In the genomic region with DNA sequence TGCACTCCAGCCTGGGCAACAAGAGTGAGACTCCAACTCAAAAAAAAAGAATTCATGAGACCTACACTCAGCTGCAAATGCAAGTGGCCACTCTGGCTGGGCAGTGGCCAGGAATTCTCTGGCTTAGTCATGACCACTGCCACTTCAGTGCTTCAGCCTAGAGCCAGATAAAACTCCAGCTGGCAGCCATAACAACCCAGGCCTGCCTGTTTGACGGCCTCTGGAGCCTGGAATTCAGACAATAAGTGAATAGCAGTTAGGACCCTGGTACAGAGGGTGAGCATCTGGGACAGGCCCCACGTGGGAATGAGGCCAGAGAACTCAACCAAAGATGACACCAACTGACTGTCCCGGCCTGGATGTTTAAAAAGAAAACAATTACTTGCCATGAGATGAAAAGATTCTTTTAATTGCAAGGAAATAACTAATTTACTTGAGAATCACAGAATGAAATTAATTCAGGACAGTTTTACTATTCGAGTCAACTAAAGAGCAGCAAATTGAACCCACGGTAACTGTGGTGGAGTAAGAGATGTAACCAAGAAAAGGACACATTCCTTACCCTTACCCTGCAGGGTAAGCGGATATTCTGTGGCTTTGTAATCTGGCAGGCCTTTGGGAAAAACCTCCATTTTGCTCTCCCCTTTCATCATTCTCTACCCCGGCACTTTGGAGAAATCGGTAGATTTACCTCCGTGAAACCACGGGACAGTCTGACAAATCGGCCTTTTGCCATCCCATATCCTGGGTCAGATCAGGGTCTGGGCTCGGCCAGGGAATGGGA, we compare ENCODE assay signal across 10 cellular contexts. TPM values are rescaled to one million over a fixed set of nuclear protein-coding genes. Genes with fewer than 3 reads are reported as not detected.
A peak's percentile ranks its signal among the peaks of the same experiment; 100 is the strongest.
DNase-seq lines count a peak whose midpoint lies in the region; ATAC-seq and TF ChIP-seq lines count a peak whose summit lies in the region.
"Had no signal": no experiment of that assay in that cellular context is flagged by ENCODE, and none has a peak within 500 bp of the region (broad histone marks: within the 10 kb centered on the region; RNA-seq: fewer than 3 reads in every experiment).

No MANE protein-coding gene starts in this region.

- H2BK15ac ChIP-seq in IMR-90 (ENCODE audit: low read depth, low read length): peak overlapping the region; percentile 62; the same call in 2 of the 3 replicates

- peaks cover 37% of the 10 kb centered on the region for H3K9me1 ChIP-seq in IMR-90 (ENCODE audit: insufficient read depth, low read length)

- H3K14ac ChIP-seq in IMR-90 (replicated peaks; ENCODE audit: low read depth, low read length): peak overlapping the region; percentile 17; the same call in 1 of the 2 replicates

- no peak overlapping the region for H2AFZ ChIP-seq in IMR-90 (replicated peaks; ENCODE audit: low read length, poor library complexity)

- peak overlapping the region; percentile 30 for H2BK120ac ChIP-seq in IMR-90 (ENCODE audit: low read depth, low read length)

- no peaks in the 10 kb centered on the region for H3K9me3 Mint-ChIP-seq in CD4-positive, alpha-beta memory T cell

- no peak overlapping the region for H3K4me2 ChIP-seq in IMR-90 (ENCODE audit: low read depth, low read length)

- H3K56ac ChIP-seq in IMR-90 (ENCODE audit: extremely low read depth, insufficient read depth, low read length): 0 out of 2 replicates have a peak overlapping the region, but pooled peaks have one; percentile 7

- H3K27me3 ChIP-seq in IMR-90 (ENCODE audit: control insufficient read depth, insufficient read depth, low read length): no peaks in the 10 kb centered on the region
- H3K27me3 ChIP-seq in dorsolateral prefrontal cortex: no peaks in the 10 kb centered on the region
- H3K27me3 ChIP-seq in left lung: no peaks in the 10 kb centered on the region
- no peaks in the 10 kb centered on the region for H3K27me3 ChIP-seq in CD4-positive, alpha-beta memory T cell (ENCODE audit: insufficient read depth, low read length)

- H2BK20ac ChIP-seq in IMR-90 (ENCODE audit: low read depth, low read length): 0 out of 2 replicates have a peak overlapping the region, but pooled peaks have one; percentile 21

- H3K79me1 ChIP-seq in IMR-90 (ENCODE audit: low read depth in 1 of 2, low read length in 2 of 2): peaks cover 19 to 52% of the 10 kb centered on the region in 2 experiments

- CTCF ChIA-PET in IMR-90 (lab: Yijun Ruan, JAX): no interaction called here
- CTCF ChIA-PET in CD4-positive, alpha-beta memory T cell (lab: Charles Lee; ENCODE audit: partially characterized antibody): no interaction called here

- peak overlapping the region; percentile 7; the same call in 1 of the 2 replicates for H3K18ac ChIP-seq in IMR-90 (ENCODE audit: low read depth, low read length)

- peak; percentile 74 for ATAC-seq in IMR-90 (ENCODE audit: low read depth)
- ATAC-seq in left lung: peak; percentile 74

- TF ChIP-seq POLR2A in IMR-90 (IDR thresholded peaks at IDR 0.05; ENCODE audit: low read depth, low read length): no peak

- TF ChIP-seq CTCF in IMR-90 (conservative IDR thresholded peaks at IDR 0.05; ENCODE audit: low read depth, low read length): no peak
- no peak for TF ChIP-seq CTCF in dorsolateral prefrontal cortex (IDR thresholded peaks at IDR 0.05 in 54 of 56, conservative IDR thresholded peaks at IDR 0.05 in 2 of 56; ENCODE audit: low read depth in 1 of 56, partially characterized antibody in 56 of 56)
- no peak for TF ChIP-seq CTCF in left lung (IDR thresholded peaks at IDR 0.05)

- H4K5ac ChIP-seq in IMR-90 (ENCODE audit: low read depth, low read length): 0 out of 2 replicates have a peak overlapping the region, but pooled peaks have one; percentile 1

- no peaks in the 10 kb centered on the region for H3K9me3 ChIP-seq in IMR-90 (ENCODE audit: control insufficient read depth, insufficient read depth, low read length)
- no peaks in the 10 kb centered on the region for H3K9me3 ChIP-seq in left lung
- no peaks in the 10 kb centered on the region for H3K9me3 ChIP-seq in CD4-positive, alpha-beta memory T cell (ENCODE audit: control insufficient read depth in 1 of 2, low read length in 2 of 2)

- H3K9ac ChIP-seq in IMR-90 (ENCODE audit: low read depth, low read length): no peak overlapping the region

- H3K27ac Mint-ChIP-seq in CD4-positive, alpha-beta memory T cell: no peak overlapping the region

- no peak overlapping the region; the same call in 1 of the 2 replicates for H3K23ac ChIP-seq in IMR-90 (ENCODE audit: low read depth, low read length)

- peaks cover 9% of the 10 kb centered on the region for H4K20me1 ChIP-seq in IMR-90 (ENCODE audit: insufficient read depth, low read length)

- in situ Hi-C loops in IMR-90 (cut with MboI; ENCODE audit: low sequenced_read_pairs): no loop called here

- H3K4me3 ChIP-seq in IMR-90 (ENCODE audit: insufficient read depth, low read depth, low read length) (no peak overlapping the region), dorsolateral prefrontal cortex (no peak overlapping the region), left lung (no peak overlapping the region)
- H3K4me3 ChIP-seq in CD4-positive, alpha-beta memory T cell (ENCODE audit: low read length in 2 of 2): no peak overlapping the region
- H3K4me3 ChIP-seq: SK-N-MC had no signal

- H2AK9ac ChIP-seq in IMR-90 (replicated peaks; ENCODE audit: low read depth, low read length, poor library complexity): peak overlapping the region; percentile 84

- H3K27me3 Mint-ChIP-seq in CD4-positive, alpha-beta memory T cell: no peaks in the 10 kb centered on the region

- no peaks in the 10 kb centered on the region for H3K4me1 Mint-ChIP-seq in CD4-positive, alpha-beta memory T cell

- POLR2A ChIA-PET in IMR-90 (lab: Charles Lee; ENCODE audit: unreplicated experiment): no interaction called here
- POLR2A ChIA-PET in CD4-positive, alpha-beta memory T cell (lab: Charles Lee; ENCODE audit: partially characterized antibody): no interaction called here

- peak overlapping the region in 1 of 2 experiments; percentile 43; a peak in 2 of 4 replicates for H4K8ac ChIP-seq in IMR-90 (ENCODE audit: low read depth in 2 of 2, low read length in 2 of 2)

- no peak for TF ChIP-seq RAD21 in IMR-90 (IDR thresholded peaks at IDR 0.05; ENCODE audit: low read length)

- peak overlapping the region; percentile 74; the same call in 1 of the 2 replicates for H2AK5ac ChIP-seq in IMR-90 (ENCODE audit: low read depth, low read length)

- peaks cover 47% of the 10 kb centered on the region for H3K36me3 ChIP-seq in IMR-90 (ENCODE audit: control insufficient read depth, insufficient read depth, low read length)
- H3K36me3 ChIP-seq in left lung: peaks cover 0 to 96% of the 10 kb centered on the region in 2 donors
- peaks cover 57% of the 10 kb centered on the region for H3K36me3 ChIP-seq in CD4-positive, alpha-beta memory T cell (ENCODE audit: insufficient read depth, low read length)

- WGBS in IMR-90 (ENCODE audit: extremely low coverage in 2 of 2, insufficient read length in 1 of 2), 2 experiments: 96% methylated on average over 4 of the region's 12 CpGs; no CpG with 5 or more reads in 1 of the 2 experiments

- dilution Hi-C loops in IMR-90 (cut with HindIII; ENCODE audit: low sequenced_read_pairs, unreplicated experiment): no loop called here

- DNase-seq in IMR-90 (peak; percentile 95), dorsolateral prefrontal cortex (peak in 9 of 10 donors; percentile 45 to 84 (median 65)), left lung (peak; percentile 57 to 83), NCI-H774 (lab: John Stamatoyannopoulos, UW) (no peak), NAMALWA (ENCODE audit: low spot score) (no peak), COLO829 (ENCODE audit: low spot score) (no peak)
- DNase-seq in CD4-positive, alpha-beta memory T cell: no peak
- DNase-seq: MM.1S had no signal

- peak overlapping the region; percentile 71 for H3K4ac ChIP-seq in IMR-90 (ENCODE audit: low read depth, low read length)

- intact Hi-C loops in IMR-90 (cut with micrococcal nuclease): no loop called here
- intact Hi-C loops in dorsolateral prefrontal cortex (cut with DNase I): no loop called here
- intact Hi-C loops in left lung (cut with DNase I): no loop called here
- intact Hi-C loops in CD4-positive, alpha-beta memory T cell (cut with micrococcal nuclease): no loop called here

- no peak overlapping the region for H3K4me3 Mint-ChIP-seq in CD4-positive, alpha-beta memory T cell

- H4K91ac ChIP-seq in IMR-90 (ENCODE audit: insufficient read depth, low read depth, low read length): peak overlapping the region; percentile 77

- no TSS peak for BruUV-seq in IMR-90 (replicated peaks; lab: Mats Ljungman, UMichigan)

- peak overlapping the region; percentile 68 for H3K27ac ChIP-seq in IMR-90 (ENCODE audit: insufficient read depth, low read length)
- peak overlapping the region in 53 of 59 donors; percentile 1 to 87 (median 64) for H3K27ac ChIP-seq in dorsolateral prefrontal cortex
- peak overlapping the region; percentile 37 to 63 for H3K27ac ChIP-seq in left lung
- H3K27ac ChIP-seq in temporal lobe (ENCODE audit: low read depth, low read length): peak overlapping the region; percentile 47
- no peak overlapping the region for H3K27ac ChIP-seq in CD4-positive, alpha-beta memory T cell (ENCODE audit: low read depth, low read length)
- H3K27ac ChIP-seq: SK-N-MC had no signal

- H3K4me1 ChIP-seq in IMR-90 (ENCODE audit: control insufficient read depth, insufficient read depth, low read length) (peaks cover 24% of the 10 kb centered on the region), left lung (peaks cover 0 to 11% of the 10 kb centered on the region in 2 donors)
- no peaks in the 10 kb centered on the region for H3K4me1 ChIP-seq in CD4-positive, alpha-beta memory T cell (ENCODE audit: insufficient read depth, low read length)

- peaks cover 58 to 75% of the 10 kb centered on the region in 2 donors for H3K36me3 Mint-ChIP-seq in CD4-positive, alpha-beta memory T cell

- H2BK5ac ChIP-seq in IMR-90 (ENCODE audit: low read depth, low read length, poor library complexity, severe bottlenecking): peak overlapping the region; percentile 74

TF ChIP-seq in IMR-90, 13 proteins besides CTCF, POLR2A, EP300 and RAD21 (continues in another document):
- TF ChIP-seq NFE2L2 (IDR thresholded peaks at IDR 0.05; ENCODE audit: low read depth, low read length): no peak

RNA-seq across cellular contexts. Expression of a gene that starts 18.7 kb away (rescaled TPM):
- 48.2 and 57.2 TPM in 2 replicates for total RNA-seq in IMR-90 (2012; rRNA removed)
- 36.0 and 43.3 TPM in 2 replicates for polyA plus RNA-seq in IMR-90 (2012; rRNA removed)
- polyA plus RNA-seq in IMR-90 (2012; cell fraction: cytosol; rRNA removed): 46.6 and 63.4 TPM in 2 replicates
- polyA plus RNA-seq in IMR-90 (2012; cell fraction: nucleus; rRNA removed; ENCODE audit: low replicate concordance): 28.6 and 29.2 TPM in 2 replicates
- 10 to 100 TPM; 17.7 to 32.1 (median 24.3) TPM for total RNA-seq in dorsolateral prefrontal cortex
- total RNA-seq in left lung: 10 to 100 TPM; 37.8 to 39.1 TPM
- 11.3 TPM for total RNA-seq in temporal lobe
- 10 to 100 TPM; 27.4 to 28.9 TPM for total RNA-seq in CD4-positive, alpha-beta memory T cell
- polyA plus RNA-seq in CD4-positive, alpha-beta memory T cell: 10 to 100 TPM; 27.2 to 30.8 TPM

RNA-seq across cellular contexts. Expression of a gene that starts 37.5 kb away (rescaled TPM):
- total RNA-seq in IMR-90 (2012; rRNA removed) (9.9 and 11.9 TPM in 2 replicates), dorsolateral prefrontal cortex (10 to 100 TPM; 17.8 to 75.2 (median 36.7) TPM), left lung (10 to 100 TPM; 30.3 to 33.1 TPM), temporal lobe (53.1 TPM)
- polyA plus RNA-seq in IMR-90 (2012; rRNA removed): 12.7 and 13.8 TPM in 2 replicates
- polyA plus RNA-seq in IMR-90 (2012; cell fraction: cytosol; rRNA removed): 5.2 and 24.9 TPM in 2 replicates
- polyA plus RNA-seq in IMR-90 (2012; cell fraction: nucleus; rRNA removed; ENCODE audit: low replicate concordance): 23.3 and 51.0 TPM in 2 replicates
- total RNA-seq in CD4-positive, alpha-beta memory T cell: 10 to 100 TPM; 54.9 to 64.0 TPM
- 10 to 100 TPM; 25.4 to 38.0 TPM for polyA plus RNA-seq in CD4-positive, alpha-beta memory T cell

Comparison
In these comparisons a context has a peak if more than half of its experiments do, and no peak if none do; other contexts are left out.
1. DNase-seq: peak in IMR-90 (single experiment), dorsolateral prefrontal cortex (9 of 10) and left lung (2 of 2); none in CD4-positive, alpha-beta memory T cell (0 of 5), NCI-H774 (single experiment), NAMALWA (single experiment) and COLO829 (single experiment).